Comparison of ENCODE assay signal across 19 cellular contexts in genomic region chr3:49793486-49794085, GRCh38. TPM values are rescaled to one million over a fixed set of nuclear protein-coding genes. Genes with fewer than 3 reads are reported as not detected.
DNase-seq lines count a peak whose midpoint lies in the region; ATAC-seq and TF ChIP-seq lines count a peak whose summit lies in the region.
"Had no signal": no experiment of that assay in that cellular context is flagged by ENCODE, and none has a peak within 500 bp of the region (broad histone marks: within the 10 kb centered on the region; RNA-seq: fewer than 3 reads in every experiment).

No MANE protein-coding gene starts in this region.

- no peak overlapping the region for H2BK15ac ChIP-seq in neuronal stem cell (ENCODE audit: low read length)

- no peak for ATAC-seq in T-helper 17 cell
- ATAC-seq in activated CD4-positive, CD25-positive, alpha-beta regulatory T cell treated with anti-CD3 and anti-CD28 coated beads, Interleukin-2, amount 50 U/mL, for 24 hours = no peak
- ATAC-seq: HCT116 had no signal

- H3K4me3 Mint-ChIP-seq in T-helper 17 cell = no peak overlapping the region
- H3K4me3 Mint-ChIP-seq: CD14-positive monocyte; CD4-positive, alpha-beta memory T cell had no signal

- no peak overlapping the region for H3K4ac ChIP-seq in neuronal stem cell (ENCODE audit: low read length)

- no peaks in the 10 kb centered on the region for H3K79me1 ChIP-seq in neuronal stem cell (ENCODE audit: low read depth, low read length)

- peaks cover 5% of the 10 kb centered on the region for H3K27me3 Mint-ChIP-seq in T-helper 17 cell

- intact Hi-C loops in sigmoid colon (cut with DNase I) = no loop called here

- no peak for TF ChIP-seq CTCF in sigmoid colon (IDR thresholded peaks at IDR 0.05)

- peak overlapping the region; percentile 66 for H3K27ac Mint-ChIP-seq in T-helper 17 cell
- H3K27ac Mint-ChIP-seq: CD4-positive, alpha-beta memory T cell had no signal

- H3K4me3 ChIP-seq in neuronal stem cell (ENCODE audit: low read length in 2 of 2) (no peak overlapping the region), sigmoid colon (no peak overlapping the region)
- H3K4me3 ChIP-seq: BLaER1 had no signal

- H3K27ac ChIP-seq in neuronal stem cell (replicated peaks; ENCODE audit: low read length) = no peak overlapping the region
- H3K27ac ChIP-seq in sigmoid colon = no peak overlapping the region
- H3K27ac ChIP-seq: BLaER1 had no signal

- H2BK5ac ChIP-seq in neuronal stem cell (ENCODE audit: low read length) = no peak overlapping the region

- no peak overlapping the region for H3K14ac ChIP-seq in neuronal stem cell (ENCODE audit: low read length)

- no peak overlapping the region for H2BK120ac ChIP-seq in neuronal stem cell (ENCODE audit: low read depth, low read length)

- TF ChIP-seq EP300 in sigmoid colon (IDR thresholded peaks at IDR 0.05) = no peak

- WGBS in neuronal stem cell (ENCODE audit: extremely low coverage in 2 of 2, insufficient read length in 2 of 2, insufficient replicate concordance in 1 of 2), 2 donors = no CpG with 5 or more reads among the region's 13 CpGs
- WGBS in sigmoid colon, 2 donors = 93 to 95% methylated on average over 13 of the region's 13 CpGs

- no peaks in the 10 kb centered on the region for H3K36me3 ChIP-seq in neuronal stem cell (replicated peaks in 1 of 2; ENCODE audit: control insufficient read depth in 2 of 2, insufficient read depth in 2 of 2, low read length in 2 of 2)
- no peaks in the 10 kb centered on the region for H3K36me3 ChIP-seq in sigmoid colon
- H3K36me3 ChIP-seq: BLaER1 had no signal

- H3K4me1 ChIP-seq in neuronal stem cell (ENCODE audit: control insufficient read depth in 2 of 2, insufficient read depth in 1 of 2, low read depth in 1 of 2, low read length in 2 of 2) (peaks cover 7 to 8% of the 10 kb centered on the region in 2 donors), sigmoid colon (no peaks in the 10 kb centered on the region)

- H3K4me1 Mint-ChIP-seq in T-helper 17 cell = peaks cover 5% of the 10 kb centered on the region

- no peak for TF ChIP-seq POLR2A in sigmoid colon (IDR thresholded peaks at IDR 0.05)

- H2BK12ac ChIP-seq in neuronal stem cell (ENCODE audit: low read length) = no peak overlapping the region

- no peak overlapping the region for H3K4me2 ChIP-seq in neuronal stem cell (ENCODE audit: insufficient read depth, low read length, poor library complexity, severe bottlenecking)
- H3K4me2 ChIP-seq: BLaER1 had no signal

- H2AK5ac ChIP-seq in neuronal stem cell (ENCODE audit: low read depth, low read length) = no peak overlapping the region

- no peak overlapping the region for H3K9ac ChIP-seq in neuronal stem cell (ENCODE audit: low read depth, low read length, poor library complexity)
- H3K9ac ChIP-seq: BLaER1 had no signal

- H3K27me3 ChIP-seq in neuronal stem cell (ENCODE audit: control insufficient read depth in 3 of 3, insufficient read depth in 3 of 3, low read depth in 1 of 3, low read length in 3 of 3) (peaks cover 0 to 16% (median 0%) of the 10 kb centered on the region in 3 experiments), sigmoid colon (no peaks in the 10 kb centered on the region)
- H3K27me3 ChIP-seq: BLaER1 had no signal

- no peak overlapping the region for H4K8ac ChIP-seq in neuronal stem cell (ENCODE audit: low read depth, low read length)

- H4K91ac ChIP-seq in neuronal stem cell (ENCODE audit: low read depth, low read length, poor library complexity) = no peak overlapping the region

- peak; percentile 50 for DNase-seq in activated effector memory CD4-positive, alpha-beta T cell treated with anti-CD3 and anti-CD28 coated beads, Interleukin-2, amount 50 U/mL, for 16 hours
- DNase-seq in activated effector memory CD4-positive, alpha-beta T cell treated with Interleukin-2 at 50 U/mL for 16 hours = no peak
- no peak for DNase-seq in T-helper 17 cell
- DNase-seq in neuronal stem cell (ENCODE audit: low spot score) = no peak
- DNase-seq in sigmoid colon = peak; percentile 40
- no peak for DNase-seq in NCI-H1048 (lab: John Stamatoyannopoulos, UW)
- DNase-seq in cerebellar nuclear complex (lab: John Stamatoyannopoulos, UW) = no peak
- DNase-seq: 8988T; CD4-positive, alpha-beta memory T cell; DMS79 treated with DMSO at 0.1 percent for 48 hours; GF-D8; GOT3 had no signal

- peak overlapping the region; percentile 27 for H3K18ac ChIP-seq in neuronal stem cell (ENCODE audit: low read length)

- H3K36me3 Mint-ChIP-seq in T-helper 17 cell (ENCODE audit: low read depth) = no peaks in the 10 kb centered on the region
- H3K36me3 Mint-ChIP-seq: CD14-positive monocyte had no signal

- H3K9me3 ChIP-seq in T-helper 17 cell (ENCODE audit: control insufficient read depth, low read length, poor library complexity, severe bottlenecking) = no peaks in the 10 kb centered on the region
- H3K9me3 ChIP-seq in neuronal stem cell (replicated peaks in 1 of 2; ENCODE audit: control insufficient read depth in 2 of 2, insufficient read depth in 1 of 2, low read depth in 1 of 2, low read length in 2 of 2) = no peaks in the 10 kb centered on the region
- no peaks in the 10 kb centered on the region for H3K9me3 ChIP-seq in sigmoid colon
- H3K9me3 ChIP-seq: BLaER1 had no signal

- H3K23ac ChIP-seq in neuronal stem cell (ENCODE audit: low read depth, low read length, poor library complexity) = peak overlapping the region; percentile 34

- H2AFZ ChIP-seq in neuronal stem cell (ENCODE audit: low read length) = no peak overlapping the region

RNA-seq across cellular contexts. Expression of gene CDHR4, which starts 6.1 kb away (rescaled TPM):
- total RNA-seq in T-helper 17 cell (under 1 TPM in 1 of 2 donors, not detected in 1; 0.37 TPM), sigmoid colon (1 to 10 TPM in 1 of 4 donors, under 1 TPM in 2, not detected in 1; 0.27 to 1.1 (median 0.99) TPM)
- polyA plus RNA-seq in neuronal stem cell (2013, experiment 1 of 2) = 0.13 TPM
- polyA plus RNA-seq in neuronal stem cell (2013, experiment 2 of 2) = 0.06 TPM
- under 1 TPM in 1 of 3 donors, not detected in 2; 0.16 TPM for polyA plus RNA-seq in sigmoid colon
- total RNA-seq: A673, H7 had no signal
- polyA plus RNA-seq: AG04450; CD14-positive monocyte; CD4-positive, alpha-beta memory T cell had no signal

RNA-seq across cellular contexts. Expression of gene IP6K1, which starts 7.2 kb away (rescaled TPM):
- 10 to 100 TPM; 54.1 to 56.4 TPM for total RNA-seq in T-helper 17 cell
- 20.7 TPM for polyA plus RNA-seq in neuronal stem cell (2013, experiment 1 of 2)
- 19.6 TPM for polyA plus RNA-seq in neuronal stem cell (2013, experiment 2 of 2)
- total RNA-seq in sigmoid colon = 10 to 100 TPM; 29.1 to 37.1 (median 33.7) TPM
- 10 to 100 TPM; 13.8 to 27.1 (median 21.0) TPM for polyA plus RNA-seq in sigmoid colon

RNA-seq across cellular contexts. Expression of gene INKA1, which starts 9.5 kb away (rescaled TPM):
- total RNA-seq in T-helper 17 cell = 1 to 10 TPM in 1 of 2 donors, under 1 TPM in 1; 0.92 to 5.2 TPM
- polyA plus RNA-seq in neuronal stem cell (2013, experiment 1 of 2) = 0.56 TPM
- polyA plus RNA-seq in neuronal stem cell (2013, experiment 2 of 2) = 0.42 TPM
- total RNA-seq in sigmoid colon = 1 to 10 TPM in 3 of 4 donors, under 1 TPM in 1; 0.95 to 5.0 (median 4.1) TPM
- polyA plus RNA-seq in sigmoid colon = 1 to 10 TPM in 1 of 3 donors, under 1 TPM in 1, not detected in 1; 0.60 to 3.5 TPM

RNA-seq across cellular contexts. Expression of gene UBA7, which starts 20.2 kb away (rescaled TPM):
- total RNA-seq in T-helper 17 cell (100 to 1,000 TPM; 173 to 198 TPM), sigmoid colon (10 to 100 TPM; 28.5 to 74.2 (median 55.7) TPM)
- 4.4 TPM for polyA plus RNA-seq in neuronal stem cell (2013, experiment 1 of 2)
- 3.2 TPM for polyA plus RNA-seq in neuronal stem cell (2013, experiment 2 of 2)
- 10 to 100 TPM; 15.6 to 92.6 (median 22.9) TPM for polyA plus RNA-seq in sigmoid colon

Comparison
In these comparisons a context has a peak if more than half of its experiments do, and no peak if none do; other contexts are left out.
1. DNase-seq: peak in activated effector memory CD4-positive, alpha-beta T cell treated with anti-CD3 and anti-CD28 coated beads, Interleukin-2, amount 50 U/mL, for 16 hours (single experiment) and sigmoid colon (single experiment); none in activated effector memory CD4-positive, alpha-beta T cell treated with Interleukin-2 at 50 U/mL for 16 hours (single experiment), T-helper 17 cell (0 of 3), neuronal stem cell (single experiment), NCI-H1048 (single experiment) and cerebellar nuclear complex (0 of 2).